In genomic region chr22:18110944-18111758, GRCh38 we compare ENCODE assay signal across 8 cellular contexts. TPM values are rescaled to one million over a fixed set of nuclear protein-coding genes. Genes with fewer than 3 reads are reported as not detected.
DNase-seq lines count a peak whose midpoint lies in the region; ATAC-seq and TF ChIP-seq lines count a peak whose summit lies in the region.

No MANE protein-coding gene starts in this region.

- H3K4me3 ChIP-seq in BE2C (ENCODE audit: low read depth, low read length) (peak overlapping the region; percentile 20), RWPE2 (ENCODE audit: severe bottlenecking) (peak overlapping the region; percentile 18), fibroblast of lung (replicated peaks in 1 of 4; ENCODE audit: control extremely low read depth in 1 of 4, insufficient read depth in 1 of 4, low read depth in 3 of 4, low read length in 4 of 4) (peak overlapping the region in 3 of 4 experiments; percentile 13 to 49 (median 26)), osteoblast (ENCODE audit: insufficient read depth, low read length) (peak overlapping the region; percentile 61)

- no peak overlapping the region for H3K9ac ChIP-seq in fibroblast of lung (ENCODE audit: insufficient read depth, low read length)

- H3K4me1 ChIP-seq in BE2C (no peaks in the 10 kb centered on the region), RWPE2 (ENCODE audit: insufficient read depth, poor library complexity, severe bottlenecking) (no peaks in the 10 kb centered on the region), fibroblast of lung (ENCODE audit: control insufficient read depth, extremely low read depth, insufficient read depth, low read length) (no peaks in the 10 kb centered on the region), osteoblast (ENCODE audit: insufficient read depth, low read length) (no peaks in the 10 kb centered on the region)

- H3K79me2 ChIP-seq in fibroblast of lung (ENCODE audit: control insufficient read depth, insufficient read depth, low read length) (no peaks in the 10 kb centered on the region), osteoblast (ENCODE audit: insufficient read depth, low read length) (no peaks in the 10 kb centered on the region)

- peaks cover 28% of the 10 kb centered on the region for H3K27me3 ChIP-seq in BE2C
- peaks cover 19% of the 10 kb centered on the region for H3K27me3 ChIP-seq in RWPE2 (ENCODE audit: insufficient read depth, poor library complexity, severe bottlenecking)
- H3K27me3 ChIP-seq in fibroblast of lung (ENCODE audit: control insufficient read depth, insufficient read depth, low read length) = peaks cover 2% of the 10 kb centered on the region
- peaks cover 30% of the 10 kb centered on the region for H3K27me3 ChIP-seq in osteoblast (ENCODE audit: insufficient read depth, low read length)

- H3K9me3 ChIP-seq in BE2C (no peaks in the 10 kb centered on the region), RWPE2 (ENCODE audit: severe bottlenecking) (no peaks in the 10 kb centered on the region), fibroblast of lung (ENCODE audit: control insufficient read depth, insufficient read depth, low read depth, low read length) (no peaks in the 10 kb centered on the region), osteoblast (ENCODE audit: low read depth, low read length) (no peaks in the 10 kb centered on the region)

- H3K4me2 ChIP-seq in fibroblast of lung (ENCODE audit: extremely low read depth, insufficient read depth, low read length) (peak overlapping the region; percentile 44), osteoblast (ENCODE audit: insufficient read depth, low read length) (peak overlapping the region; percentile 75)

- H2AFZ ChIP-seq in fibroblast of lung (ENCODE audit: low read length) = no peak overlapping the region
- H2AFZ ChIP-seq in osteoblast (ENCODE audit: low read length) = no peak overlapping the region

- H4K20me1 ChIP-seq in fibroblast of lung (ENCODE audit: control insufficient read depth, extremely low read depth, insufficient read depth, low read length) (no peaks in the 10 kb centered on the region), osteoblast (ENCODE audit: insufficient read depth, low read length) (peaks cover 15% of the 10 kb centered on the region)

- ATAC-seq in RWPE2 (ENCODE audit: low read depth) = no peak
- ATAC-seq in HG03175 (IDR thresholded peaks at IDR 0.05; ENCODE audit: unreplicated experiment) = no peak
- no peak for ATAC-seq in HG03439 (IDR thresholded peaks at IDR 0.05; ENCODE audit: unreplicated experiment)
- ATAC-seq in HG03095 (IDR thresholded peaks at IDR 0.05; ENCODE audit: unreplicated experiment) = no peak

- H3K27ac ChIP-seq in RWPE2 (ENCODE audit: poor library complexity, severe bottlenecking) (no peak overlapping the region), fibroblast of lung (ENCODE audit: insufficient read depth, low read length) (no peak overlapping the region), osteoblast (ENCODE audit: low read depth, low read length) (no peak overlapping the region)

- DNase-seq in BE2C = no peak
- no peak for DNase-seq in RWPE2 (ENCODE audit: low spot score)
- no peak for DNase-seq in fibroblast of lung (ENCODE audit: low read depth in 2 of 2)
- peak; percentile 58 for DNase-seq in osteoblast (ENCODE audit: insufficient read length, low spot score, missing footprints)
- no peak for DNase-seq in AG08396 (ENCODE audit: low spot score)

- TF ChIP-seq CTCF in BE2C (IDR thresholded peaks at IDR 0.05; ENCODE audit: low read depth, low read length) = no peak
- TF ChIP-seq CTCF in RWPE2 (IDR thresholded peaks at IDR 0.05; ENCODE audit: poor library complexity, severe bottlenecking) = no peak
- no peak for TF ChIP-seq CTCF in fibroblast of lung (conservative IDR thresholded peaks at IDR 0.05 in 1 of 2, IDR thresholded peaks at IDR 0.05 in 1 of 2; ENCODE audit: low read depth in 1 of 2, low read length in 2 of 2)
- TF ChIP-seq CTCF in osteoblast (IDR thresholded peaks at IDR 0.05; ENCODE audit: extremely low read depth, low read depth, low read length) = no peak

- H3K36me3 ChIP-seq in BE2C (no peaks in the 10 kb centered on the region), RWPE2 (ENCODE audit: low read depth) (no peaks in the 10 kb centered on the region), fibroblast of lung (ENCODE audit: control insufficient read depth, insufficient read depth, low read length) (no peaks in the 10 kb centered on the region), osteoblast (ENCODE audit: insufficient read depth, low read length) (no peaks in the 10 kb centered on the region)

RNA-seq across cellular contexts. Expression of gene TUBA8, which starts 0.5 kb away (rescaled TPM):
- polyA plus RNA-seq in BE2C (2012; ENCODE audit: insufficient read depth, insufficient read length, low read depth) = 1.9 TPM
- 0.51 and 0.83 TPM in 2 replicates for total RNA-seq in fibroblast of lung
- 0.60 and 3.9 TPM in 2 replicates for polyA plus RNA-seq in fibroblast of lung
- 0.20 and 2.3 TPM in 2 replicates for polyA plus RNA-seq in fibroblast of lung (2012)
- polyA minus RNA-seq in fibroblast of lung (ENCODE audit: low replicate concordance) = 0.59 and 2.7 TPM in 2 replicates
- 0.29 and 0.36 TPM in 2 replicates for total RNA-seq in osteoblast

RNA-seq across cellular contexts. Expression of gene PEX26, which starts 33.4 kb away (rescaled TPM):
- 15.3 TPM for polyA plus RNA-seq in BE2C (2012; ENCODE audit: insufficient read depth, insufficient read length, low read depth)
- total RNA-seq in fibroblast of lung = 7.4 and 13.2 TPM in 2 replicates
- 14.5 and 21.0 TPM in 2 replicates for polyA plus RNA-seq in fibroblast of lung
- polyA plus RNA-seq in fibroblast of lung (2012) = 23.9 and 28.2 TPM in 2 replicates
- polyA minus RNA-seq in fibroblast of lung (ENCODE audit: low replicate concordance) = 74.8 and 81.1 TPM in 2 replicates
- total RNA-seq in osteoblast = 25.3 and 26.8 TPM in 2 replicates

RNA-seq across cellular contexts. Expression of gene USP18, which starts 38.8 kb away (rescaled TPM):
- polyA plus RNA-seq in BE2C (2012; ENCODE audit: insufficient read depth, insufficient read length, low read depth) = 0.22 TPM
- total RNA-seq in fibroblast of lung (10.3 and 14.9 TPM in 2 replicates), osteoblast (6.2 and 8.3 TPM in 2 replicates)
- polyA plus RNA-seq in fibroblast of lung = 8.6 and 30.9 TPM in 2 replicates
- 6.2 and 23.3 TPM in 2 replicates for polyA plus RNA-seq in fibroblast of lung (2012)
- 5.5 and 32.2 TPM in 2 replicates for polyA minus RNA-seq in fibroblast of lung (ENCODE audit: low replicate concordance)
